In the genomic region with DNA sequence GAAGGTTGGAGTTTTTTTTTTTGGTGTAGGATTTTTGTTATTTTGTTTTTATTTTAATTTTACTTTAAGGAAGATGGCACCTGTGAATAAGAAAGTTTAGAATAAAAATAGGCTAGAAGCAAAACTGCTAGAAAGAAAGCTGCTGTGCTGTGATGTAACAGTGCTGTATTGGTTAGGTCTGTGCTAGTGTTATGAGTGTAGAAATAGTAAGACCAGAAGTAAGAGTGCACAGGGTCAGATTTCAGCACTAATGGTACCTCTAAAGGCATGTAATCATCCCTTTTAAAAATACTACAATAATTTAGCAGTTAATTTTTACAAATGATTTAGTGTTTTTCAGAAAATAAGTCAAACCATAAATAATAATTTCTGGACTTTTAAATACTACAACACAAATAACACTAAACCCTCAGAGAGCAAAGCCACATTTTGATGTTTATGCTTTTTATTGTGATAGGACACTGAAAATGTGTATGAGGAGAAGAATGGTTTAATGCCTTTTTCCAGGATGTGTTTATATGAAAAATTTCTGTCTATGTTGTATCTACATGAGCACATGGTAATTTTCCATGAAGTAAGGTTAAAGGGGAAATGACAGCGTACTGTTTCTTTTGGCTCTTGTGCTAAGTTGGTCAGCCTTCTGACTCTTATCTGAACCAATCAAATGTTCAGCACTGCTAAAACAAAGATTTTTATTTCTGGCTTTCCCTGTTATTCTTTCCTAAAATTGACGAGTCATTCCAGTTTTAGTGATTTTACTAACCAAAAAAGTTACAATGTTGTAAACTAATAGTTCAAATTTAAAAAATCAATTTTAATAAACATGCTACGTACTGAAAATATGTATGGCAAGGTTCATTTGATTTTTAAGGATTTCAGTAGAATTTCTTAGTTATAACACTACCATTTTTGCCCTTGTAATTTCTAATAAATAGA, we compare ENCODE assay signal across 1 cellular context.
A peak's percentile ranks its signal among the peaks of the same experiment; 100 is the strongest.
TF ChIP-seq lines count a peak whose summit lies in the region.

No MANE protein-coding gene starts in this region.

TF ChIP-seq in K562, 482 proteins besides CTCF, POLR2A, EP300 and RAD21 (continued from another document and continues in another):
- TF ChIP-seq, protein P1, sequence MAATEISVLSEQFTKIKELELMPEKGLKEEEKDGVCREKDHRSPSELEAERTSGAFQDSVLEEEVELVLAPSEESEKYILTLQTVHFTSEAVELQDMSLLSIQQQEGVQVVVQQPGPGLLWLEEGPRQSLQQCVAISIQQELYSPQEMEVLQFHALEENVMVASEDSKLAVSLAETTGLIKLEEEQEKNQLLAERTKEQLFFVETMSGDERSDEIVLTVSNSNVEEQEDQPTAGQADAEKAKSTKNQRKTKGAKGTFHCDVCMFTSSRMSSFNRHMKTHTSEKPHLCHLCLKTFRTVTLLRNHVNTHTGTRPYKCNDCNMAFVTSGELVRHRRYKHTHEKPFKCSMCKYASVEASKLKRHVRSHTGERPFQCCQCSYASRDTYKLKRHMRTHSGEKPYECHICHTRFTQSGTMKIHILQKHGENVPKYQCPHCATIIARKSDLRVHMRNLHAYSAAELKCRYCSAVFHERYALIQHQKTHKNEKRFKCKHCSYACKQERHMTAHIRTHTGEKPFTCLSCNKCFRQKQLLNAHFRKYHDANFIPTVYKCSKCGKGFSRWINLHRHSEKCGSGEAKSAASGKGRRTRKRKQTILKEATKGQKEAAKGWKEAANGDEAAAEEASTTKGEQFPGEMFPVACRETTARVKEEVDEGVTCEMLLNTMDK (IDR thresholded peaks at IDR 0.05; ENCODE audit: borderline replicate concordance, insufficient read depth, low read depth, low read length, poor library complexity, severe bottlenecking), result no peak
- TF ChIP-seq MXI1 (IDR thresholded peaks at IDR 0.05; ENCODE audit: low read depth, low read length), result no peak
- no peak for TF ChIP-seq TAF15 (IDR thresholded peaks at IDR 0.05; ENCODE audit: low read depth, low read length)
- no peak for TF ChIP-seq GTF2F1 (IDR thresholded peaks at IDR 0.05; ENCODE audit: low read depth, low read length)
- TF ChIP-seq MED1 (CRISPR knock-in tag; IDR thresholded peaks at IDR 0.05; ENCODE audit: borderline replicate concordance), result no peak
- TF ChIP-seq RBM17 (IDR thresholded peaks at IDR 0.05; ENCODE audit: borderline replicate concordance, low read depth, low read length), result no peak
- no peak for TF ChIP-seq FOXA3 (CRISPR knock-in tag; conservative IDR thresholded peaks at IDR 0.05 in 1 of 2, IDR thresholded peaks at IDR 0.05 in 1 of 2)
- no peak for TF ChIP-seq ELF4 (CRISPR knock-in tag; IDR thresholded peaks at IDR 0.05)
- TF ChIP-seq ZNF253 (CRISPR knock-in tag; conservative IDR thresholded peaks at IDR 0.05), result no peak
- TF ChIP-seq TAL1 (IDR thresholded peaks at IDR 0.05), result no peak
- TF ChIP-seq ZNF589 (CRISPR knock-in tag; IDR thresholded peaks at IDR 0.05; ENCODE audit: low read depth), result no peak
- no peak for TF ChIP-seq MAFF (IDR thresholded peaks at IDR 0.05; ENCODE audit: low read length)
- TF ChIP-seq MTF1 (CRISPR knock-in tag; IDR thresholded peaks at IDR 0.05; ENCODE audit: borderline replicate concordance), result no peak
- TF ChIP-seq, protein P2, sequence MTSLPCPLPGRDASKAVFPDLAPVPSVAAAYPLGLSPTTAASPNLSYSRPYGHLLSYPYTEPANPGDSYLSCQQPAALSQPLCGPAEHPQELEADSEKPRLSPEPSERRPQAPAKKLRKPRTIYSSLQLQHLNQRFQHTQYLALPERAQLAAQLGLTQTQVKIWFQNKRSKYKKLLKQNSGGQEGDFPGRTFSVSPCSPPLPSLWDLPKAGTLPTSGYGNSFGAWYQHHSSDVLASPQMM (CRISPR knock-in tag; IDR thresholded peaks at IDR 0.05), result no peak
- TF ChIP-seq, protein P3, sequence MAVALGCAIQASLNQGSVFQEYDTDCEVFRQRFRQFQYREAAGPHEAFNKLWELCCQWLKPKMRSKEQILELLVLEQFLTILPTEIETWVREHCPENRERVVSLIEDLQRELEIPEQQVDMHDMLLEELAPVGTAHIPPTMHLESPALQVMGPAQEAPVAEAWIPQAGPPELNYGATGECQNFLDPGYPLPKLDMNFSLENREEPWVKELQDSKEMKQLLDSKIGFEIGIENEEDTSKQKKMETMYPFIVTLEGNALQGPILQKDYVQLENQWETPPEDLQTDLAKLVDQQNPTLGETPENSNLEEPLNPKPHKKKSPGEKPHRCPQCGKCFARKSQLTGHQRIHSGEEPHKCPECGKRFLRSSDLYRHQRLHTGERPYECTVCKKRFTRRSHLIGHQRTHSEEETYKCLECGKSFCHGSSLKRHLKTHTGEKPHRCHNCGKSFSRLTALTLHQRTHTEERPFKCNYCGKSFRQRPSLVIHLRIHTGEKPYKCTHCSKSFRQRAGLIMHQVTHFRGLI (CRISPR knock-in tag; IDR thresholded peaks at IDR 0.05), result no peak
- no peak for TF ChIP-seq CAMTA2 (CRISPR knock-in tag; conservative IDR thresholded peaks at IDR 0.05)
- 0 out of 2 replicates have a peak, but pooled peaks have one; percentile 41 for TF ChIP-seq POLR2H (tag; IDR thresholded peaks at IDR 0.05; ENCODE audit: low read depth)
- TF ChIP-seq, protein P4, sequence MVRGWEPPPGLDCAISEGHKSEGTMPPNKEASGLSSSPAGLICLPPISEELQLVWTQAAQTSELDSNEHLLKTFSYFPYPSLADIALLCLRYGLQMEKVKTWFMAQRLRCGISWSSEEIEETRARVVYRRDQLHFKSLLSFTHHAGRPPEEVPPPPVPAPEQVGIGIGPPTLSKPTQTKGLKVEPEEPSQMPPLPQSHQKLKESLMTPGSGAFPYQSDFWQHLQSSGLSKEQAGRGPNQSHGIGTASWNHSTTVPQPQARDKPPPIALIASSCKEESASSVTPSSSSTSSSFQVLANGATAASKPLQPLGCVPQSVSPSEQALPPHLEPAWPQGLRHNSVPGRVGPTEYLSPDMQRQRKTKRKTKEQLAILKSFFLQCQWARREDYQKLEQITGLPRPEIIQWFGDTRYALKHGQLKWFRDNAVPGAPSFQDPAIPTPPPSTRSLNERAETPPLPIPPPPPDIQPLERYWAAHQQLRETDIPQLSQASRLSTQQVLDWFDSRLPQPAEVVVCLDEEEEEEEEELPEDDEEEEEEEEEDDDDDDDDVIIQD (CRISPR knock-in tag; IDR thresholded peaks at IDR 0.05), result no peak
- no peak for TF ChIP-seq CGGBP1 (CRISPR knock-in tag; IDR thresholded peaks at IDR 0.05)
- TF ChIP-seq HEY1 (CRISPR knock-in tag; IDR thresholded peaks at IDR 0.05; ENCODE audit: borderline replicate concordance), result no peak
- TF ChIP-seq, protein P5, sequence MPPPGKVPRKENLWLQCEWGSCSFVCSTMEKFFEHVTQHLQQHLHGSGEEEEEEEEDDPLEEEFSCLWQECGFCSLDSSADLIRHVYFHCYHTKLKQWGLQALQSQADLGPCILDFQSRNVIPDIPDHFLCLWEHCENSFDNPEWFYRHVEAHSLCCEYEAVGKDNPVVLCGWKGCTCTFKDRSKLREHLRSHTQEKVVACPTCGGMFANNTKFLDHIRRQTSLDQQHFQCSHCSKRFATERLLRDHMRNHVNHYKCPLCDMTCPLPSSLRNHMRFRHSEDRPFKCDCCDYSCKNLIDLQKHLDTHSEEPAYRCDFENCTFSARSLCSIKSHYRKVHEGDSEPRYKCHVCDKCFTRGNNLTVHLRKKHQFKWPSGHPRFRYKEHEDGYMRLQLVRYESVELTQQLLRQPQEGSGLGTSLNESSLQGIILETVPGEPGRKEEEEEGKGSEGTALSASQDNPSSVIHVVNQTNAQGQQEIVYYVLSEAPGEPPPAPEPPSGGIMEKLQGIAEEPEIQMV (tag; conservative IDR thresholded peaks at IDR 0.05; ENCODE audit: low read depth), result no peak
- TF ChIP-seq ZBTB1 (CRISPR knock-in tag; IDR thresholded peaks at IDR 0.05; ENCODE audit: borderline replicate concordance, low read depth), result no peak
- no peak for TF ChIP-seq KAT8 (IDR thresholded peaks at IDR 0.05; ENCODE audit: low read depth)
- TF ChIP-seq EGR1 (conservative IDR thresholded peaks at IDR 0.05), result no peak
- TF ChIP-seq, protein P6, sequence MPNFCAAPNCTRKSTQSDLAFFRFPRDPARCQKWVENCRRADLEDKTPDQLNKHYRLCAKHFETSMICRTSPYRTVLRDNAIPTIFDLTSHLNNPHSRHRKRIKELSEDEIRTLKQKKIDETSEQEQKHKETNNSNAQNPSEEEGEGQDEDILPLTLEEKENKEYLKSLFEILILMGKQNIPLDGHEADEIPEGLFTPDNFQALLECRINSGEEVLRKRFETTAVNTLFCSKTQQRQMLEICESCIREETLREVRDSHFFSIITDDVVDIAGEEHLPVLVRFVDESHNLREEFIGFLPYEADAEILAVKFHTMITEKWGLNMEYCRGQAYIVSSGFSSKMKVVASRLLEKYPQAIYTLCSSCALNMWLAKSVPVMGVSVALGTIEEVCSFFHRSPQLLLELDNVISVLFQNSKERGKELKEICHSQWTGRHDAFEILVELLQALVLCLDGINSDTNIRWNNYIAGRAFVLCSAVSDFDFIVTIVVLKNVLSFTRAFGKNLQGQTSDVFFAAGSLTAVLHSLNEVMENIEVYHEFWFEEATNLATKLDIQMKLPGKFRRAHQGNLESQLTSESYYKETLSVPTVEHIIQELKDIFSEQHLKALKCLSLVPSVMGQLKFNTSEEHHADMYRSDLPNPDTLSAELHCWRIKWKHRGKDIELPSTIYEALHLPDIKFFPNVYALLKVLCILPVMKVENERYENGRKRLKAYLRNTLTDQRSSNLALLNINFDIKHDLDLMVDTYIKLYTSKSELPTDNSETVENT (CRISPR knock-in tag; IDR thresholded peaks at IDR 0.05), result no peak
- TF ChIP-seq BACH1 (tag; IDR thresholded peaks at IDR 0.05), result no peak
- TF ChIP-seq NR0B1 (IDR thresholded peaks at IDR 0.05; ENCODE audit: partially characterized antibody), result no peak
- TF ChIP-seq NEUROD1 (IDR thresholded peaks at IDR 0.05; ENCODE audit: borderline replicate concordance, low read depth, low read length, partially characterized antibody), result no peak
- TF ChIP-seq ZFX (CRISPR knock-in tag; IDR thresholded peaks at IDR 0.05), result no peak
- no peak for TF ChIP-seq TRIM28 (IDR thresholded peaks at IDR 0.05)
- TF ChIP-seq SUPT5H (IDR thresholded peaks at IDR 0.05), result no peak
- peak; percentile 38 for TF ChIP-seq EP400 (IDR thresholded peaks at IDR 0.05)
- TF ChIP-seq, protein P7, sequence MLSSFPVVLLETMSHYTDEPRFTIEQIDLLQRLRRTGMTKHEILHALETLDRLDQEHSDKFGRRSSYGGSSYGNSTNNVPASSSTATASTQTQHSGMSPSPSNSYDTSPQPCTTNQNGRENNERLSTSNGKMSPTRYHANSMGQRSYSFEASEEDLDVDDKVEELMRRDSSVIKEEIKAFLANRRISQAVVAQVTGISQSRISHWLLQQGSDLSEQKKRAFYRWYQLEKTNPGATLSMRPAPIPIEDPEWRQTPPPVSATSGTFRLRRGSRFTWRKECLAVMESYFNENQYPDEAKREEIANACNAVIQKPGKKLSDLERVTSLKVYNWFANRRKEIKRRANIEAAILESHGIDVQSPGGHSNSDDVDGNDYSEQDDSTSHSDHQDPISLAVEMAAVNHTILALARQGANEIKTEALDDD (IDR thresholded peaks at IDR 0.05), result no peak
- no peak for TF ChIP-seq ZNF24 (IDR thresholded peaks at IDR 0.05)
- no peak for TF ChIP-seq ZNF507 (tag; conservative IDR thresholded peaks at IDR 0.05)
- TF ChIP-seq ZNF551 (CRISPR knock-in tag; IDR thresholded peaks at IDR 0.05), result no peak
- TF ChIP-seq, protein P8, sequence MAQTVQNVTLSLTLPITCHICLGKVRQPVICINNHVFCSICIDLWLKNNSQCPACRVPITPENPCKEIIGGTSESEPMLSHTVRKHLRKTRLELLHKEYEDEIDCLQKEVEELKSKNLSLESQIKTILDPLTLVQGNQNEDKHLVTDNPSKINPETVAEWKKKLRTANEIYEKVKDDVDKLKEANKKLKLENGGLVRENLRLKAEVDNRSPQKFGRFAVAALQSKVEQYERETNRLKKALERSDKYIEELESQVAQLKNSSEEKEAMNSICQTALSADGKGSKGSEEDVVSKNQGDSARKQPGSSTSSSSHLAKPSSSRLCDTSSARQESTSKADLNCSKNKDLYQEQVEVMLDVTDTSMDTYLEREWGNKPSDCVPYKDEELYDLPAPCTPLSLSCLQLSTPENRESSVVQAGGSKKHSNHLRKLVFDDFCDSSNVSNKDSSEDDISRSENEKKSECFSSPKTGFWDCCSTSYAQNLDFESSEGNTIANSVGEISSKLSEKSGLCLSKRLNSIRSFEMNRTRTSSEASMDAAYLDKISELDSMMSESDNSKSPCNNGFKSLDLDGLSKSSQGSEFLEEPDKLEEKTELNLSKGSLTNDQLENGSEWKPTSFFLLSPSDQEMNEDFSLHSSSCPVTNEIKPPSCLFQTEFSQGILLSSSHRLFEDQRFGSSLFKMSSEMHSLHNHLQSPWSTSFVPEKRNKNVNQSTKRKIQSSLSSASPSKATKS (CRISPR knock-in tag; IDR thresholded peaks at IDR 0.05), result no peak
